8 cellular contexts compared by ENCODE assay signal in the genomic region with DNA sequence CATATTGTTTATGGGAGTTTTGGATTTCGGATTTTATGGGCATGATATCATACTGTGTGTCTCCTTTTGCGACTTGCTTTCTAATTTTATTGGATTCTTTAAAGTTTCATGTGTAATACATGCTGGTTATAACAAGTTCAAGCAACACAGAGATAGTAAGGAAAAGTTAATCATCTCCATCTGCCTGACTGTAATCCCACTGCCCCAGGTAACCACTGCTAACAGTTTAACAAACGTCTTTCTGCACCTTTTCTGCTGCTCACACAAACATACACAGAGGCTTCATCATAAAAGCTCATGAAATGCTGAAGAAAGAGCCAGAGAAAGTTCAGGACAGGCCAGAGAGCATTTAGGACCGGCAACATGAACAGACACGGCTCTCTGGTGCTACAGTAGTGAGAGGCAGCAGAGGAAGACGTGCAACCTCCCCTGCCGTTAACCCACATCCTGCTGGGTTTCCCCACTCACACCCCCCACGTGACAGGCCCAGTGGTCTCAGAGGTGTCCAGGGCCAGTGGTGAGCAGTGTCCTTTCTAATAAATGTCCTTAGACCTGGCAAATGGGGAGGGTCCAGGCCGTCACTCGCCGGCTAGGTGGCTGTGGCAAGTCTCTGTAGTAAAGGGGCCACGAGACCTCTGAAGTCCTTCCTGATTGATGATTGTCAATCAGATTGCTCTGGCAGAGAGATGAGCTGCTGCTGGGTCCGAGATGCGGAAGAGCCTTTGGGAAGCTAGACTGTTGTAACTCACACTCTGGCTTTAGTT.
A peak's percentile ranks its signal among the peaks of the same experiment; 100 is the strongest.
DNase-seq lines count a peak whose midpoint lies in the region; ATAC-seq lines count a peak whose summit lies in the region.

No MANE protein-coding gene starts in this region.

- H3K27me3 Mint-ChIP-seq in activated naive CD8-positive, alpha-beta T cell, result no peaks in the 10 kb centered on the region

- H3K4me3 Mint-ChIP-seq in activated naive CD8-positive, alpha-beta T cell, result peak overlapping the region; percentile 73

- H3K4me1 Mint-ChIP-seq in activated naive CD8-positive, alpha-beta T cell (ENCODE audit: low read depth), result peaks cover 36% of the 10 kb centered on the region

- peak overlapping the region; percentile 86 for H3K27ac Mint-ChIP-seq in activated naive CD8-positive, alpha-beta T cell

- H3K9me3 Mint-ChIP-seq in activated naive CD8-positive, alpha-beta T cell (ENCODE audit: low read depth), result no peaks in the 10 kb centered on the region

- DNase-seq in SKM-1 (lab: John Stamatoyannopoulos, UW; ENCODE audit: unreplicated experiment) (peak; percentile 89), NCI-H2107 treated with DMSO at 0.1 percent for 48 hours (lab: John Stamatoyannopoulos, UW; ENCODE audit: unreplicated experiment) (no peak), 8988T (no peak), NCI-H82 treated with DMSO at 0.1 percent for 48 hours (lab: John Stamatoyannopoulos, UW; ENCODE audit: unreplicated experiment) (no peak)
- peak; percentile 22 to 23 for DNase-seq in stimulated activated CD4-positive, alpha-beta T cell treated with anti-CD3 and anti-CD28 coated beads, Interleukin-15, amount 100 ng/mL, for 1 hour (ENCODE audit: low read depth in 1 of 2, low spot score in 1 of 2)

- H3K36me3 Mint-ChIP-seq in activated naive CD8-positive, alpha-beta T cell, result no peaks in the 10 kb centered on the region

- peak; percentile 97 for ATAC-seq in GM18867 (IDR thresholded peaks at IDR 0.05; ENCODE audit: unreplicated experiment)
- ATAC-seq in HG02970 (IDR thresholded peaks at IDR 0.05; ENCODE audit: low FRiP score, unreplicated experiment), result peak; percentile 79

Comparison
In these comparisons a context has a peak if more than half of its experiments do, and no peak if none do; other contexts are left out.
1. DNase-seq: peak in SKM-1 (single experiment) and stimulated activated CD4-positive, alpha-beta T cell treated with anti-CD3 and anti-CD28 coated beads, Interleukin-15, amount 100 ng/mL, for 1 hour (2 of 2); none in NCI-H2107 treated with DMSO at 0.1 percent for 48 hours (single experiment), 8988T (single experiment) and NCI-H82 treated with DMSO at 0.1 percent for 48 hours (single experiment).